7 cellular contexts compared by ENCODE assay signal in the genomic region with DNA sequence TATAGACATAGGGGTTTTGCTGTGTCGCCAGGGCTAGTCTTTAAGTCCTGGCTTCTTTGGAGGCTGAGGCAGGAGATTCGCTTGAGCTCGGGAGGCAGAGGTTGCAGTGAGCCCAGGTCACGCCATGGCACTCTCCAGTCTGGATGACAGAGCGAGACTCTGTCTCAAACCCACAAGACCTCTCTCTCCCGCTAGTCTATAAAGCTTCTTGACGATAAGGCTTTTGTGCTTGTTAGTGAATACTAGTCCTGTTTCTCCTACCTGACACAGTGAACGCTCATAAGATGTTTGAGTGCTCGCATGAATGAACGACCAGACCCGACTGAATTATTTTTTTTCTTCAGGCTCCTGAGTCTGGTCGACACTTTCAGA. TPM values are rescaled to one million over a fixed set of nuclear protein-coding genes. Genes with fewer than 3 reads are reported as not detected.
DNase-seq lines count a peak whose midpoint lies in the region; ATAC-seq and TF ChIP-seq lines count a peak whose summit lies in the region.

No MANE protein-coding gene starts in this region.

- H3K4me3 Mint-ChIP-seq in nephron progenitor cell = peak overlapping the region; percentile 99

- peaks cover 51% of the 10 kb centered on the region for H3K79me2 ChIP-seq in PC-9 (ENCODE audit: low read depth)

- peak overlapping the region; percentile 82 to 91 for H3K9ac ChIP-seq in duodenal mucosa (ENCODE audit: low read depth in 1 of 2, low read length in 2 of 2)

- H4K20me1 ChIP-seq in PC-9 (ENCODE audit: insufficient read depth) = peaks cover 33% of the 10 kb centered on the region

- H3K4me3 ChIP-seq in HEK293 (ENCODE audit: low read depth, low read length) (peak overlapping the region; percentile 91), PC-9 (peak overlapping the region; percentile 85), duodenal mucosa (ENCODE audit: low read depth in 1 of 2, low read length in 2 of 2) (peak overlapping the region; percentile 91 to 99)

- POLR2A ChIA-PET in HEK293 (lab: Yijun Ruan, JAX) (interaction anchor here (0.5 to 1.8 kb wide), 4 partner anchors 13 to 54 kb away, joined by 3 to 6 read pairs (median 5); a partner anchor contains a TSS), PC-9 (lab: Charles Lee; ENCODE audit: unreplicated experiment) (no interaction called here)

- H3K27me3 ChIP-seq in PC-9 (ENCODE audit: insufficient read depth, low read depth) (no peaks in the 10 kb centered on the region), duodenal mucosa (ENCODE audit: control insufficient read depth in 1 of 2, insufficient read depth in 2 of 2, low read length in 2 of 2) (no peaks in the 10 kb centered on the region)

- TSS peak; percentile 73 for BruUV-seq in PC-9 (replicated peaks; lab: Mats Ljungman, UMichigan)

- peaks cover 15% of the 10 kb centered on the region for H3K36me3 Mint-ChIP-seq in nephron progenitor cell (ENCODE audit: low read depth)

- H3K9me3 ChIP-seq in HEK293 (ENCODE audit: control insufficient read depth, insufficient read depth, low read depth, low read length) (no peaks in the 10 kb centered on the region), PC-9 (ENCODE audit: insufficient read depth, low read depth) (no peaks in the 10 kb centered on the region), duodenal mucosa (ENCODE audit: control insufficient read depth in 1 of 2, low read length in 2 of 2) (no peaks in the 10 kb centered on the region)

- peak overlapping the region; percentile 72 for H3K27ac ChIP-seq in HEK293 (ENCODE audit: extremely low read depth, low read depth, low read length)
- peak overlapping the region; percentile 86 for H3K27ac ChIP-seq in PC-9
- H3K27ac ChIP-seq in duodenal mucosa (ENCODE audit: low read depth, low read length) = no peak overlapping the region

- H3K9me2 ChIP-seq in PC-9 (ENCODE audit: insufficient read depth) = no peaks in the 10 kb centered on the region; the same call in 1 of the 2 replicates

- no peaks in the 10 kb centered on the region for H3K9me3 Mint-ChIP-seq in nephron progenitor cell

- H3K36me3 ChIP-seq in HEK293 (ENCODE audit: control insufficient read depth in 2 of 2, insufficient read depth in 1 of 2, low read length in 2 of 2) = peaks cover 15 to 34% of the 10 kb centered on the region in 2 experiments; a peak in 2 of 3 replicates
- peaks cover 30% of the 10 kb centered on the region for H3K36me3 ChIP-seq in PC-9 (ENCODE audit: low read depth)
- peaks cover 0 to 17% of the 10 kb centered on the region in 2 donors for H3K36me3 ChIP-seq in duodenal mucosa (ENCODE audit: control insufficient read depth in 1 of 2, insufficient read depth in 2 of 2, low read length in 2 of 2)

- no peaks in the 10 kb centered on the region for H3K27me3 Mint-ChIP-seq in nephron progenitor cell (ENCODE audit: low read depth, poor library complexity)

- intact Hi-C loops in PC-9 (cut with micrococcal nuclease; ENCODE audit: unreplicated experiment) = loop anchor here (1.0 to 5.0 kb wide), 2 partner anchors 138 to 428 kb away; a partner anchor contains a TSS

- CTCF ChIA-PET in HEK293 (lab: Yijun Ruan, JAX) = interaction anchor here (0.8 to 1.6 kb wide), 9 partner anchors 8 to 138 kb away, joined by 3 to 7 read pairs (median 4); no protein-coding TSS in a partner anchor
- CTCF ChIA-PET in PC-9 (lab: Charles Lee) = no interaction called here

- TF ChIP-seq CTCF in HEK293 (tag by site-specific recombination; IDR thresholded peaks at IDR 0.05) (no peak), PC-9 (conservative IDR thresholded peaks at IDR 0.05) (no peak), nephron progenitor cell (IDR thresholded peaks at IDR 0.05) (no peak)

- DNase-seq in PC-9 (no peak), nephron progenitor cell (peak; percentile 12), NCI-H187 treated with DMSO at 0.1 percent for 48 hours (lab: John Stamatoyannopoulos, UW) (no peak), AG08396 (ENCODE audit: low spot score) (no peak)

- H3K4me1 ChIP-seq in HEK293 (ENCODE audit: control insufficient read depth, insufficient read depth, low read length) (no peaks in the 10 kb centered on the region), PC-9 (replicated peaks; ENCODE audit: insufficient read depth) (peaks cover 29% of the 10 kb centered on the region), duodenal mucosa (ENCODE audit: control insufficient read depth in 1 of 2, insufficient read depth in 2 of 2, low read length in 2 of 2) (peaks cover 9 to 15% of the 10 kb centered on the region in 2 donors)

- peak; percentile 17 for ATAC-seq in GM18498 (IDR thresholded peaks at IDR 0.05; ENCODE audit: unreplicated experiment)

- peaks cover 29% of the 10 kb centered on the region for H3K4me1 Mint-ChIP-seq in nephron progenitor cell

- H3K27ac Mint-ChIP-seq in nephron progenitor cell = peak overlapping the region; percentile 100

- H3K4me2 ChIP-seq in PC-9 = peak overlapping the region; percentile 90

- H3F3A ChIP-seq in PC-9 (ENCODE audit: insufficient read depth, low read depth) = peaks cover 37% of the 10 kb centered on the region

- H2AFZ ChIP-seq in PC-9 = peak overlapping the region; percentile 86

TF ChIP-seq in HEK293, 187 proteins besides CTCF, POLR2A, EP300 and RAD21 (continues in another document):
- no peak for TF ChIP-seq ZFP37 (tag by site-specific recombination; IDR thresholded peaks at IDR 0.05)
- TF ChIP-seq, protein P1, sequence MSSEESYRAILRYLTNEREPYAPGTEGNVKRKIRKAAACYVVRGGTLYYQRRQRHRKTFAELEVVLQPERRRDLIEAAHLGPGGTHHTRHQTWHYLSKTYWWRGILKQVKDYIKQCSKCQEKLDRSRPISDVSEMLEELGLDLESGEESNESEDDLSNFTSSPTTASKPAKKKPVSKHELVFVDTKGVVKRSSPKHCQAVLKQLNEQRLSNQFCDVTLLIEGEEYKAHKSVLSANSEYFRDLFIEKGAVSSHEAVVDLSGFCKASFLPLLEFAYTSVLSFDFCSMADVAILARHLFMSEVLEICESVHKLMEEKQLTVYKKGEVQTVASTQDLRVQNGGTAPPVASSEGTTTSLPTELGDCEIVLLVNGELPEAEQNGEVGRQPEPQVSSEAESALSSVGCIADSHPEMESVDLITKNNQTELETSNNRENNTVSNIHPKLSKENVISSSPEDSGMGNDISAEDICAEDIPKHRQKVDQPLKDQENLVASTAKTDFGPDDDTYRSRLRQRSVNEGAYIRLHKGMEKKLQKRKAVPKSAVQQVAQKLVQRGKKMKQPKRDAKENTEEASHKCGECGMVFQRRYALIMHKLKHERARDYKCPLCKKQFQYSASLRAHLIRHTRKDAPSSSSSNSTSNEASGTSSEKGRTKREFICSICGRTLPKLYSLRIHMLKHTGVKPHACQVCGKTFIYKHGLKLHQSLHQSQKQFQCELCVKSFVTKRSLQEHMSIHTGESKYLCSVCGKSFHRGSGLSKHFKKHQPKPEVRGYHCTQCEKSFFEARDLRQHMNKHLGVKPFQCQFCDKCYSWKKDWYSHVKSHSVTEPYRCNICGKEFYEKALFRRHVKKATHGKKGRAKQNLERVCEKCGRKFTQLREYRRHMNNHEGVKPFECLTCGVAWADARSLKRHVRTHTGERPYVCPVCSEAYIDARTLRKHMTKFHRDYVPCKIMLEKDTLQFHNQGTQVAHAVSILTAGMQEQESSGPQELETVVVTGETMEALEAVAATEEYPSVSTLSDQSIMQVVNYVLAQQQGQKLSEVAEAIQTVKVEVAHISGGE (tag by site-specific recombination; conservative IDR thresholded peaks at IDR 0.05; ENCODE audit: low read depth) = no peak
- no peak for TF ChIP-seq ZNF19 (tag by site-specific recombination; IDR thresholded peaks at IDR 0.05; ENCODE audit: low read depth)
- TF ChIP-seq, protein P2, sequence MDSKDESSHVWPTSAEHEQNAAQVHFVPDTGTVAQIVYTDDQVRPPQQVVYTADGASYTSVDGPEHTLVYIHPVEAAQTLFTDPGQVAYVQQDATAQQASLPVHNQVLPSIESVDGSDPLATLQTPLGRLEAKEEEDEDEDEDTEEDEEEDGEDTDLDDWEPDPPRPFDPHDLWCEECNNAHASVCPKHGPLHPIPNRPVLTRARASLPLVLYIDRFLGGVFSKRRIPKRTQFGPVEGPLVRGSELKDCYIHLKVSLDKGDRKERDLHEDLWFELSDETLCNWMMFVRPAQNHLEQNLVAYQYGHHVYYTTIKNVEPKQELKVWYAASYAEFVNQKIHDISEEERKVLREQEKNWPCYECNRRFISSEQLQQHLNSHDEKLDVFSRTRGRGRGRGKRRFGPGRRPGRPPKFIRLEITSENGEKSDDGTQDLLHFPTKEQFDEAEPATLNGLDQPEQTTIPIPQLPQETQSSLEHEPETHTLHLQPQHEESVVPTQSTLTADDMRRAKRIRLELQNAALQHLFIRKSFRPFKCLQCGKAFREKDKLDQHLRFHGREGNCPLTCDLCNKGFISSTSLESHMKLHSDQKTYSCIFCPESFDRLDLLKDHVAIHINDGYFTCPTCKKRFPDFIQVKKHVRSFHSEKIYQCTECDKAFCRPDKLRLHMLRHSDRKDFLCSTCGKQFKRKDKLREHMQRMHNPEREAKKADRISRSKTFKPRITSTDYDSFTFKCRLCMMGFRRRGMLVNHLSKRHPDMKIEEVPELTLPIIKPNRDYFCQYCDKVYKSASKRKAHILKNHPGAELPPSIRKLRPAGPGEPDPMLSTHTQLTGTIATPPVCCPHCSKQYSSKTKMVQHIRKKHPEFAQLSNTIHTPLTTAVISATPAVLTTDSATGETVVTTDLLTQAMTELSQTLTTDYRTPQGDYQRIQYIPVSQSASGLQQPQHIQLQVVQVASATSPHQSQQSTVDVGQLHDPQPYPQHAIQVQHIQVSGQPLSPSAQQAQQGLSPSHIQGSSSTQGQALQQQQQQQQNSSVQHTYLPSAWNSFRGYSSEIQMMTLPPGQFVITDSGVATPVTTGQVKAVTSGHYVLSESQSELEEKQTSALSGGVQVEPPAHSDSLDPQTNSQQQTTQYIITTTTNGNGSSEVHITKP (tag by site-specific recombination; IDR thresholded peaks at IDR 0.05) = no peak
- no peak for TF ChIP-seq ZNF571 (tag by site-specific recombination; IDR thresholded peaks at IDR 0.05)
- TF ChIP-seq, protein P3, sequence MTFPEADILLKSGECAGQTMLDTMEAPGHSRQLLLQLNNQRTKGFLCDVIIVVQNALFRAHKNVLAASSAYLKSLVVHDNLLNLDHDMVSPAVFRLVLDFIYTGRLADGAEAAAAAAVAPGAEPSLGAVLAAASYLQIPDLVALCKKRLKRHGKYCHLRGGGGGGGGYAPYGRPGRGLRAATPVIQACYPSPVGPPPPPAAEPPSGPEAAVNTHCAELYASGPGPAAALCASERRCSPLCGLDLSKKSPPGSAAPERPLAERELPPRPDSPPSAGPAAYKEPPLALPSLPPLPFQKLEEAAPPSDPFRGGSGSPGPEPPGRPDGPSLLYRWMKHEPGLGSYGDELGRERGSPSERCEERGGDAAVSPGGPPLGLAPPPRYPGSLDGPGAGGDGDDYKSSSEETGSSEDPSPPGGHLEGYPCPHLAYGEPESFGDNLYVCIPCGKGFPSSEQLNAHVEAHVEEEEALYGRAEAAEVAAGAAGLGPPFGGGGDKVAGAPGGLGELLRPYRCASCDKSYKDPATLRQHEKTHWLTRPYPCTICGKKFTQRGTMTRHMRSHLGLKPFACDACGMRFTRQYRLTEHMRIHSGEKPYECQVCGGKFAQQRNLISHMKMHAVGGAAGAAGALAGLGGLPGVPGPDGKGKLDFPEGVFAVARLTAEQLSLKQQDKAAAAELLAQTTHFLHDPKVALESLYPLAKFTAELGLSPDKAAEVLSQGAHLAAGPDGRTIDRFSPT (tag by site-specific recombination; IDR thresholded peaks at IDR 0.05) = no peak

RNA-seq across cellular contexts. Expression of a gene that starts 0.6 kb away (rescaled TPM):
- 65.8 and 88.0 TPM in 2 replicates for total RNA-seq in PC-9 (2021)

RNA-seq across cellular contexts. Expression of a gene that starts 33.2 kb away (rescaled TPM):
- total RNA-seq in PC-9 (2021) = 26.0 and 30.1 TPM in 2 replicates

RNA-seq across cellular contexts. Expression of a gene that starts 54.3 kb away (rescaled TPM):
- 33.8 and 37.7 TPM in 2 replicates for total RNA-seq in PC-9 (2021)
